In genomic region chr19:6480843-6481415, GRCh38 we compare ENCODE assay signal across 11 cellular contexts. TPM values are rescaled to one million over a fixed set of nuclear protein-coding genes. Genes with fewer than 3 reads are reported as not detected.
DNase-seq lines count a peak whose midpoint lies in the region; ATAC-seq and TF ChIP-seq lines count a peak whose summit lies in the region.
"Had no signal": no experiment of that assay in that cellular context is flagged by ENCODE, and none has a peak within 500 bp of the region (broad histone marks: within the 10 kb centered on the region; RNA-seq: fewer than 3 reads in every experiment).

No MANE protein-coding gene starts in this region.

- no peaks in the 10 kb centered on the region for H3K36me3 ChIP-seq in SU-DHL-6 (ENCODE audit: low read length)
- H3K36me3 ChIP-seq: SJSA1 had no signal

- peak overlapping the region; percentile 76 for H3K9ac ChIP-seq in SU-DHL-6 (ENCODE audit: low read length)

- H3K4me2 ChIP-seq in SU-DHL-6 (ENCODE audit: low read depth, low read length, poor library complexity, severe bottlenecking): peak overlapping the region; percentile 78

- no peaks in the 10 kb centered on the region for H3K27me3 Mint-ChIP-seq in T-helper 1 cell treated with Interleukin-12 subunit alpha and Interleukin-12 subunit beta and Interleukin-4 antibody, amounts not matched to agents 30 μg/mL and 1 μg/mL, for 36 hours (ENCODE audit: low read depth)
- no peaks in the 10 kb centered on the region for H3K27me3 Mint-ChIP-seq in effector memory CD8-positive, alpha-beta T cell
- peaks cover under 1% of the 10 kb centered on the region for H3K27me3 Mint-ChIP-seq in glutamatergic neuron (ENCODE audit: unreplicated experiment)

- H3K27me3 ChIP-seq in SU-DHL-6 (ENCODE audit: low read length): no peaks in the 10 kb centered on the region

- TF ChIP-seq CTCF in SU-DHL-6 (IDR thresholded peaks at IDR 0.05; ENCODE audit: insufficient read depth, low read length, poor library complexity, severe bottlenecking) (no peak), glutamatergic neuron (IDR thresholded peaks at IDR 0.05; ENCODE audit: partially characterized antibody, unreplicated experiment) (no peak)

- no peak for DNase-seq in T-helper 1 cell
- DNase-seq in effector memory CD8-positive, alpha-beta T cell: no peak
- no peak for DNase-seq in substantia nigra (lab: John Stamatoyannopoulos, UW)
- no peak for DNase-seq in glutamatergic neuron
- DNase-seq in NCI-H82 (lab: John Stamatoyannopoulos, UW): no peak
- DNase-seq: NCI-H1092 had no signal

- no peaks in the 10 kb centered on the region for H3K9me2 ChIP-seq in SU-DHL-6 (replicated peaks; ENCODE audit: insufficient read depth, low read length)

- peaks cover 4% of the 10 kb centered on the region; the same call in 1 of the 2 replicates for H3K79me2 ChIP-seq in SU-DHL-6 (ENCODE audit: insufficient read depth, low read length)

- H3K27ac ChIP-seq in SU-DHL-6 (ENCODE audit: low read depth, low read length) (peak overlapping the region; percentile 57), substantia nigra (ENCODE audit: low read depth, low read length, poor library complexity, severe bottlenecking) (peak overlapping the region; percentile 59)
- H3K27ac ChIP-seq: 22Rv1, SJSA1 had no signal

- H3F3A ChIP-seq in SU-DHL-6 (ENCODE audit: insufficient read depth): no peaks in the 10 kb centered on the region

- H3K4me3 Mint-ChIP-seq in T-helper 1 cell treated with Interleukin-12 subunit alpha and Interleukin-12 subunit beta and Interleukin-4 antibody, amounts not matched to agents 30 μg/mL and 1 μg/mL, for 36 hours: peak overlapping the region; percentile 98
- H3K4me3 Mint-ChIP-seq in effector memory CD8-positive, alpha-beta T cell: peak overlapping the region; percentile 85 to 88
- no peak overlapping the region for H3K4me3 Mint-ChIP-seq in glutamatergic neuron (ENCODE audit: unreplicated experiment)

- H3K9me3 ChIP-seq in SU-DHL-6 (ENCODE audit: insufficient read depth, low read length): no peaks in the 10 kb centered on the region
- H3K9me3 ChIP-seq: SJSA1 had no signal

- H3K27ac Mint-ChIP-seq in T-helper 1 cell treated with Interleukin-12 subunit alpha and Interleukin-12 subunit beta and Interleukin-4 antibody, amounts not matched to agents 30 μg/mL and 1 μg/mL, for 36 hours: peak overlapping the region; percentile 96
- H3K27ac Mint-ChIP-seq in effector memory CD8-positive, alpha-beta T cell: peak overlapping the region; percentile 99 to 100
- no peak overlapping the region for H3K27ac Mint-ChIP-seq in glutamatergic neuron (ENCODE audit: unreplicated experiment)

- peaks cover 6% of the 10 kb centered on the region for H3K36me3 Mint-ChIP-seq in T-helper 1 cell treated with Interleukin-12 subunit alpha and Interleukin-12 subunit beta and Interleukin-4 antibody, amounts not matched to agents 30 μg/mL and 1 μg/mL, for 36 hours (ENCODE audit: low read depth)
- H3K36me3 Mint-ChIP-seq in effector memory CD8-positive, alpha-beta T cell (ENCODE audit: insufficient read depth): peaks cover 28% of the 10 kb centered on the region
- no peaks in the 10 kb centered on the region for H3K36me3 Mint-ChIP-seq in glutamatergic neuron (ENCODE audit: unreplicated experiment)

- H3K4me1 Mint-ChIP-seq in T-helper 1 cell treated with Interleukin-12 subunit alpha and Interleukin-12 subunit beta and Interleukin-4 antibody, amounts not matched to agents 30 μg/mL and 1 μg/mL, for 36 hours (ENCODE audit: low read depth): peaks cover 25% of the 10 kb centered on the region
- peaks cover 34 to 47% of the 10 kb centered on the region in 2 donors for H3K4me1 Mint-ChIP-seq in effector memory CD8-positive, alpha-beta T cell (ENCODE audit: low read depth in 2 of 2)
- H3K4me1 Mint-ChIP-seq in glutamatergic neuron (ENCODE audit: low read depth, unreplicated experiment): no peaks in the 10 kb centered on the region

- peak; percentile 42 for ATAC-seq in effector memory CD8-positive, alpha-beta T cell (replicated peaks)
- ATAC-seq in GM18868 (IDR thresholded peaks at IDR 0.05; ENCODE audit: unreplicated experiment): no peak

- H2AFZ ChIP-seq in SU-DHL-6 (ENCODE audit: low read depth, low read length, severe bottlenecking): peak overlapping the region; percentile 87

- H3K9me3 Mint-ChIP-seq in T-helper 1 cell treated with Interleukin-12 subunit alpha and Interleukin-12 subunit beta and Interleukin-4 antibody, amounts not matched to agents 30 μg/mL and 1 μg/mL, for 36 hours: no peaks in the 10 kb centered on the region
- H3K9me3 Mint-ChIP-seq in effector memory CD8-positive, alpha-beta T cell: no peaks in the 10 kb centered on the region
- H3K9me3 Mint-ChIP-seq in glutamatergic neuron (ENCODE audit: unreplicated experiment): no peaks in the 10 kb centered on the region

- H3K4me3 ChIP-seq in SU-DHL-6 (ENCODE audit: insufficient read depth, low read length, poor library complexity, severe bottlenecking): peak overlapping the region; percentile 55
- H3K4me3 ChIP-seq: SJSA1 had no signal

- H4K20me1 ChIP-seq in SU-DHL-6 (ENCODE audit: low read depth, low read length): no peaks in the 10 kb centered on the region

RNA-seq across cellular contexts. Expression of gene DENND1C, which starts 0.7 kb away (rescaled TPM):
- total RNA-seq in glutamatergic neuron (ENCODE audit: unreplicated experiment): not detected
- total RNA-seq: SJSA1 had no signal

RNA-seq across cellular contexts. Expression of gene CRB3, which starts 16.9 kb away (rescaled TPM):
- total RNA-seq in glutamatergic neuron (ENCODE audit: unreplicated experiment): not detected
- total RNA-seq: SJSA1 had no signal

RNA-seq across cellular contexts. Expression of gene TUBB4A, which starts 21.2 kb away (rescaled TPM):
- 225 TPM for total RNA-seq in glutamatergic neuron (ENCODE audit: unreplicated experiment)
- total RNA-seq: SJSA1 had no signal

RNA-seq across cellular contexts. Expression of gene SLC25A23, which starts 21.3 kb away (rescaled TPM):
- total RNA-seq in glutamatergic neuron (ENCODE audit: unreplicated experiment): 30.2 TPM

RNA-seq across cellular contexts. Expression of gene SLC25A41, which starts 47.4 kb away (rescaled TPM):
- total RNA-seq in glutamatergic neuron (ENCODE audit: unreplicated experiment): 0.29 TPM
- total RNA-seq: SJSA1 had no signal
